ENCODE assay signal across 8 cellular contexts in the genomic region with DNA sequence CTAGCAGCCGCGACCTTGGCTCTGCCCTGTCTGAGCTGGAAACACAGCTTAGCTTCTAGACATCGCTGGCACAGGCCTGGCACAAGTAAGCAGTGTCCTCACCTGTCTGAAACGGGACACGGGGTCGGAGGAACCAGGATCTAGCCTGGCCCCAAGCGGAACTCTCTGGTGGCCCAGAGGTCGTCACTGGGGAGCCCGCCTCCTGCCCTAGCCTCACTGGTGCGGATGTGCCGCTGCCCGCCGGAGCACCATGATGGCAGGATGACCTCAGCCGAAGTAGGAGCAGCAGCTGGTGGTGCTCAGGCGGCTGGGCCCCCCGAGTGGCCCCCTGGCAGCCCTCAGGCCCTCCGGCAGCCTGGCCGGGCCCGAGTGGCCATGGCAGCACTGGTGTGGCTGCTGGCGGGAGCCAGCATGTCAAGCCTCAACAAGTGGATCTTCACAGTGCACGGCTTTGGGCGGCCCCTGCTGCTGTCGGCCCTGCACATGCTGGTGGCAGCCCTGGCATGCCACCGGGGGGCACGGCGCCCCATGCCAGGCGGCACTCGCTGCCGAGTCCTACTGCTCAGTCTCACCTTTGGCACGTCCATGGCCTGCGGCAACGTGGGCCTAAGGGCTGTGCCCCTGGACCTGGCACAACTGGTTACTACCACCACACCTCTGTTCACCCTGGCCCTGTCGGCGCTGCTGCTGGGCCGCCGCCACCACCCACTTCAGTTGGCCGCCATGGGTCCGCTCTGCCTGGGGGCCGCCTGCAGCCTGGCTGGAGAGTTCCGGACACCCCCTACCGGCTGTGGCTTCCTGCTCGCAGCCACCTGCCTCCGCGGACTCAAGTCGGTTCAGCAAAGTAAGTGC. TPM values are rescaled to one million over a fixed set of nuclear protein-coding genes. Genes with fewer than 3 reads are reported as not detected.
DNase-seq lines count a peak whose midpoint lies in the region; ATAC-seq and TF ChIP-seq lines count a peak whose summit lies in the region.

No MANE protein-coding gene starts in this region.

- H3K27me3 ChIP-seq in OCI-LY1 (ENCODE audit: insufficient read depth, low read length): no peaks in the 10 kb centered on the region
- H3K27me3 ChIP-seq in body of pancreas: no peaks in the 10 kb centered on the region

- POLR2A ChIA-PET in GM10248 (lab: Yijun Ruan, JAX): interaction anchor here (0.8 kb wide), 1 partner anchor 119 kb away, joined by 3 read pairs; no protein-coding TSS in a partner anchor

- DNase-seq in GM10248 (ENCODE audit: extremely low spot score) (no peak), body of pancreas (peak; percentile 38 to 56 (median 45)), islet precursor cell (peak; percentile 56), dedifferentiated amniotic fluid mesenchymal stem cell (ENCODE audit: extremely low spot score) (no peak)
- DNase-seq in stimulated activated CD4-positive, alpha-beta T cell treated with anti-CD3 and anti-CD28 coated beads, Interleukin-4, amount 100 ng/mL, for 24 hours: peak; percentile 10
- no peak for DNase-seq in stimulated activated naive CD4-positive, alpha-beta T cell treated with Interleukin-2 at 50 U/mL for 16 hours (lab: John Stamatoyannopoulos, UW)

- H3K9me2 ChIP-seq in OCI-LY1 (ENCODE audit: low read depth, low read length): no peaks in the 10 kb centered on the region

- no peak overlapping the region for H2AFZ ChIP-seq in OCI-LY1 (ENCODE audit: low read length)

- 51 to 60% methylated on average over 7 to 42 of the region's 45 CpGs for WGBS in body of pancreas, 2 donors

- TF ChIP-seq CTCF in GM10248 (IDR thresholded peaks at IDR 0.05; ENCODE audit: control extremely low read depth, extremely low read depth, low read depth, missing control alignments): peak; percentile 13
- peak; percentile 33 for TF ChIP-seq CTCF in OCI-LY1 (IDR thresholded peaks at IDR 0.05; ENCODE audit: low read length)
- TF ChIP-seq CTCF in body of pancreas (IDR thresholded peaks at IDR 0.05): no peak

- no peak for TF ChIP-seq POLR2A in body of pancreas (IDR thresholded peaks at IDR 0.05)

- no peaks in the 10 kb centered on the region for H3F3A ChIP-seq in OCI-LY1 (ENCODE audit: insufficient read depth, low read length)

- H3K36me3 ChIP-seq in OCI-LY1 (ENCODE audit: insufficient read depth, low read length) (no peaks in the 10 kb centered on the region), body of pancreas (replicated peaks in 1 of 2; ENCODE audit: insufficient read depth in 1 of 2, low read depth in 2 of 2) (no peaks in the 10 kb centered on the region)

- H3K4me1 ChIP-seq in OCI-LY1 (ENCODE audit: insufficient read depth, low read length, severe bottlenecking): peaks cover 25% of the 10 kb centered on the region
- peaks cover 34% of the 10 kb centered on the region for H3K4me1 ChIP-seq in body of pancreas

- H3K4me2 ChIP-seq in OCI-LY1 (ENCODE audit: low read length): peak overlapping the region; percentile 76

- H4K20me1 ChIP-seq in OCI-LY1 (ENCODE audit: insufficient read depth, low read length): no peaks in the 10 kb centered on the region

- CTCF ChIA-PET in GM10248 (lab: Yijun Ruan, JAX): interaction anchor here (0.6 to 7.6 kb wide), 11 partner anchors 10 to 656 kb away, joined by 3 to 208 read pairs (median 16); partner anchors contain the start of genes PIK3IP1 and TCN2

- peak overlapping the region; percentile 80 for H3K9ac ChIP-seq in OCI-LY1 (ENCODE audit: low read length)

- intact Hi-C loops in body of pancreas (cut with DNase I): no loop called here

- ATAC-seq in body of pancreas: peak; percentile 14
- no peak for ATAC-seq in GM21529 (IDR thresholded peaks at IDR 0.05; ENCODE audit: unreplicated experiment)

- no peaks in the 10 kb centered on the region for H3K79me2 ChIP-seq in OCI-LY1 (ENCODE audit: insufficient read depth, low read length)

- H3K9me3 ChIP-seq in OCI-LY1 (ENCODE audit: low read length): no peaks in the 10 kb centered on the region
- H3K9me3 ChIP-seq in body of pancreas: no peaks in the 10 kb centered on the region

- H3K27ac ChIP-seq in OCI-LY1 (ENCODE audit: low read depth, low read length, poor library complexity, severe bottlenecking) (no peak overlapping the region), body of pancreas (peak overlapping the region in 3 of 4 donors; percentile 78 to 86 (median 84))

- H3K4me3 ChIP-seq in OCI-LY1 (ENCODE audit: low read depth, low read length, poor library complexity, severe bottlenecking): peak overlapping the region; percentile 67
- peak overlapping the region; percentile 14 to 16 for H3K4me3 ChIP-seq in body of pancreas

RNA-seq across cellular contexts. Expression of gene SLC35E4, which starts 0.9 kb away (rescaled TPM):
- total RNA-seq in body of pancreas: 1 to 10 TPM in 1 of 2 donors, under 1 TPM in 1; 0.99 to 3.4 TPM

RNA-seq across cellular contexts. Expression of gene TCN2, which starts 29.5 kb away (rescaled TPM):
- total RNA-seq in body of pancreas: 10 to 100 TPM; 14.8 to 16.3 TPM

RNA-seq across cellular contexts. Expression of gene DUSP18, which starts 31.2 kb away (rescaled TPM):
- 10 to 100 TPM in 1 of 2 donors, 1 to 10 TPM in 1; 2.3 to 19.1 TPM for total RNA-seq in body of pancreas

RNA-seq across cellular contexts. Expression of gene PES1, which starts 44.7 kb away (rescaled TPM):
- total RNA-seq in body of pancreas: 10 to 100 TPM; 45.5 to 50.1 TPM

RNA-seq across cellular contexts. Expression of gene OSBP2, which starts 58.2 kb away (rescaled TPM):
- 1 to 10 TPM; 2.3 to 3.0 TPM for total RNA-seq in body of pancreas

Comparison
In these comparisons a context has a peak if more than half of its experiments do, and no peak if none do; other contexts are left out.
1. DNase-seq: peak in body of pancreas (4 of 4), islet precursor cell (single experiment) and stimulated activated CD4-positive, alpha-beta T cell treated with anti-CD3 and anti-CD28 coated beads, Interleukin-4, amount 100 ng/mL, for 24 hours (single experiment); none in GM10248 (single experiment), stimulated activated naive CD4-positive, alpha-beta T cell treated with Interleukin-2 at 50 U/mL for 16 hours (single experiment) and dedifferentiated amniotic fluid mesenchymal stem cell (single experiment).
2. CTCF ChIP-seq: peak in GM10248 (single experiment) and OCI-LY1 (single experiment); none in body of pancreas (0 of 7).